ENCODE assay signal across 8 cellular contexts in the genomic region with DNA sequence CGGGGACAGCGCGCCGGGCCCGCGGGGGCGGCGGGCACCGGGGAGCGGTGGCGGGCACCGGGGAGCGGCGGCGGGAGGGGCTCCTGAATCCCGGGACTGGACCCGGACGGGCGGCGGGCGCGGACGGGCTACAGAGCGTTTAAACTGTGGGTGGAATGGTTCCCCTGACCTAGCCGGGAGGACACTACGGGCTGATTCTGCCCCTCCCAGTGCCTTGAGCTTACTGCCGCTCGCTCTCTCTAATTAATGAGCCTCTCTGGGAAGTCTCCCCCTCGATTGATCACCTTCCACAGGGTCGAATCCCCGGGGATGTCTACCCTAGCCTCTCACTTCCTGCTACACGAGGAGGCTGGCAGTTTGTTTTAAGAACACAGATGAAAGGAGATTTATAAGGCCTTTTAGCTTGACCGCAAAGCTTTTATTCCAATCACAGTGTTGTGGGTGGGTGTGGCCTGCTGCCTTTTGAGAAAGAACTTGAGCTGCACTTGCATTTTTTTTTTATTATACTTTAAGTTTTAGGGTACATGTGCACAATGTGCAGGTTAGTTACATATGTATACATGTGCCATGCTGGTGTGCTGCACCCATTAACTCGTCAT. TPM values are rescaled to one million over a fixed set of nuclear protein-coding genes. Genes with fewer than 3 reads are reported as not detected.
DNase-seq lines count a peak whose midpoint lies in the region; FAIRE-seq and TF ChIP-seq lines count a peak whose summit lies in the region.

No MANE protein-coding gene starts in this region.

- in situ Hi-C loops in transverse colon (cut with MboI; ENCODE audit: low pct_ligation_motif_present in 1 of 4, low pct_unique_long_range_greater_than_20kb in 1 of 4, low sequenced_read_pairs in 3 of 4), result no loop called here

- H3K4me1 ChIP-seq in ascending aorta, result peaks cover 0 to 3% of the 10 kb centered on the region in 2 donors
- peaks cover 3 to 16% (median 9%) of the 10 kb centered on the region in 4 donors for H3K4me1 ChIP-seq in liver (ENCODE audit: control insufficient read depth in 4 of 4, insufficient read depth in 4 of 4, low read length in 3 of 4)
- peaks cover 6 to 16% (median 6%) of the 10 kb centered on the region in 4 donors for H3K4me1 ChIP-seq in transverse colon

- intact Hi-C loops in ascending aorta (cut with DNase I) (loop anchor here (1.0 to 2.0 kb wide), 3 partner anchors 161 to 291 kb away; partner anchors contain the start of genes CHMP1B and IMPA2), transverse colon (cut with DNase I; ENCODE audit: low total_unique reads) (loop anchor here (5.0 kb wide), 1 partner anchor 157 kb away; no protein-coding TSS in a partner anchor)

- no peak overlapping the region for H3K9ac ChIP-seq in liver (ENCODE audit: low read depth in 1 of 2, low read length in 2 of 2)

- H3K9me3 ChIP-seq in ascending aorta (no peaks in the 10 kb centered on the region), liver (ENCODE audit: control insufficient read depth in 4 of 4, low read length in 3 of 4) (no peaks in the 10 kb centered on the region), transverse colon (no peaks in the 10 kb centered on the region)

- DNase-seq in Daoy (ENCODE audit: low read depth), result peak; percentile 19
- DNase-seq in HTR-8/SVneo (ENCODE audit: insufficient read length, low spot score), result peak; percentile 26
- DNase-seq in ascending aorta (ENCODE audit: low spot score in 2 of 2), result no peak
- no peak for DNase-seq in transverse colon
- DNase-seq in HK-2 (ENCODE audit: unreplicated experiment), result no peak
- DNase-seq in activated effector memory CD4-positive, alpha-beta T cell treated with Interleukin-2 at 50 U/mL for 16 hours, result no peak
- DNase-seq in AG20443 (ENCODE audit: low spot score), result no peak

- peak overlapping the region; percentile 57 to 98 for H3K4me3 ChIP-seq in ascending aorta
- H3K4me3 ChIP-seq in liver (ENCODE audit: low read depth in 1 of 3, low read length in 3 of 3), result peak overlapping the region in 2 of 3 donors; percentile 9 to 75
- H3K4me3 ChIP-seq in transverse colon, result peak overlapping the region; percentile 38 to 72 (median 60)

- no peak for FAIRE-seq in HTR-8/SVneo (lab: Jason Lieb, UNC)

- no peaks in the 10 kb centered on the region for H3K27me3 ChIP-seq in ascending aorta
- peaks cover 0 to 4% (median 0%) of the 10 kb centered on the region in 4 donors for H3K27me3 ChIP-seq in liver (ENCODE audit: control insufficient read depth in 4 of 4, insufficient read depth in 4 of 4, low read length in 3 of 4)
- peaks cover 38% of the 10 kb centered on the region for H3K27me3 ChIP-seq in transverse colon

- TF ChIP-seq POLR2A in transverse colon (IDR thresholded peaks at IDR 0.05), result no peak

- TF ChIP-seq EP300 in transverse colon (IDR thresholded peaks at IDR 0.05; ENCODE audit: low read depth), result no peak

- H3K27ac ChIP-seq in ascending aorta (peak overlapping the region; percentile 72 to 89), liver (ENCODE audit: low read depth in 1 of 2, low read length in 2 of 2) (no peak overlapping the region), transverse colon (peak overlapping the region; percentile 44 to 85 (median 66))

- no peak for TF ChIP-seq RAD21 in liver (IDR thresholded peaks at IDR 0.05)

- H3K36me3 ChIP-seq in ascending aorta (no peaks in the 10 kb centered on the region), liver (ENCODE audit: control insufficient read depth in 4 of 4, insufficient read depth in 3 of 4, low read depth in 1 of 4, low read length in 3 of 4) (no peaks in the 10 kb centered on the region), transverse colon (no peaks in the 10 kb centered on the region)

- 3% methylated on average over 33 of the region's 34 CpGs for WGBS in liver
- whole genome bisulfite sequencing in transverse colon (ENCODE audit: low coverage in 1 of 2), 2 donors, result 11 to 16% methylated on average over 5 to 8 of the region's 34 CpGs

- TF ChIP-seq CTCF in ascending aorta (IDR thresholded peaks at IDR 0.05) (no peak), liver (IDR thresholded peaks at IDR 0.05; ENCODE audit: low read depth, low read length, missing input control) (no peak), transverse colon (IDR thresholded peaks at IDR 0.05) (no peak)

TF ChIP-seq in liver, 16 proteins besides CTCF, POLR2A, EP300 and RAD21:
- TF ChIP-seq YY1 (IDR thresholded peaks at IDR 0.05) (no peak), ZBTB33 (IDR thresholded peaks at IDR 0.05) (no peak), HNF4A (conservative IDR thresholded peaks at IDR 0.05) (no peak), JUND (IDR thresholded peaks at IDR 0.05) (no peak), SP1 (IDR thresholded peaks at IDR 0.05) (no peak), FOXA2 (IDR thresholded peaks at IDR 0.05) (no peak), EGR1 (IDR thresholded peaks at IDR 0.05; ENCODE audit: low read depth in 2 of 2) (no peak), FOXA1 (IDR thresholded peaks at IDR 0.05) (no peak), RXRA (IDR thresholded peaks at IDR 0.05) (no peak), TAF1 (conservative IDR thresholded peaks at IDR 0.05) (no peak)

RNA-seq across cellular contexts. Expression of gene GNAL, which starts 1.0 kb away (rescaled TPM):
- 0.74 and 0.97 TPM in 2 replicates for total RNA-seq in Daoy (2014; rRNA removed; shearing (Covaris generic))
- total RNA-seq in ascending aorta (5.9 TPM), liver (under 1 TPM; 0.65 to 0.92 TPM), transverse colon (1 to 10 TPM; 2.9 to 7.4 (median 7.2) TPM)
- under 1 TPM; 0.15 to 0.78 TPM for polyA plus RNA-seq in liver

Comparison
In these comparisons a context has a peak if more than half of its experiments do, and no peak if none do; other contexts are left out.
1. DNase-seq: peak in Daoy (single experiment) and HTR-8/SVneo (single experiment); none in ascending aorta (0 of 2), transverse colon (single experiment), HK-2 (single experiment), activated effector memory CD4-positive, alpha-beta T cell treated with Interleukin-2 at 50 U/mL for 16 hours (single experiment) and AG20443 (single experiment).
2. H3K27ac ChIP-seq: peak in ascending aorta (2 of 2) and transverse colon (4 of 4); none in liver (0 of 2).
3. Peak in every context shown above with its lines, with median percentiles within 50 percentile points of each other: H3K4me3 ChIP-seq.